ENCODE assay signal across 20 cellular contexts in genomic region chr1:3657096-3657475, GRCh38. TPM values are rescaled to one million over a fixed set of nuclear protein-coding genes. Genes with fewer than 3 reads are reported as not detected.
DNase-seq lines count a peak whose midpoint lies in the region; ATAC-seq and TF ChIP-seq lines count a peak whose summit lies in the region.
"Had no signal": no experiment of that assay in that cellular context is flagged by ENCODE, and none has a peak within 500 bp of the region (broad histone marks: within the 10 kb centered on the region; RNA-seq: fewer than 3 reads in every experiment).

No MANE protein-coding gene starts in this region.

- no peaks in the 10 kb centered on the region for H3K36me3 Mint-ChIP-seq in natural killer cell treated with Interleukin-12 subunit alpha and Interleukin-12 subunit beta and Interleukin-15 and Interleukin-18, amount 100 ng/mL, for 72 hours
- H3K36me3 Mint-ChIP-seq in natural killer cell (no peaks in the 10 kb centered on the region), T-helper 17 cell (ENCODE audit: low read depth) (no peaks in the 10 kb centered on the region)

- H3K9me3 Mint-ChIP-seq in natural killer cell treated with Interleukin-12 subunit alpha and Interleukin-12 subunit beta and Interleukin-15 and Interleukin-18, amount 100 ng/mL, for 72 hours: no peaks in the 10 kb centered on the region
- no peaks in the 10 kb centered on the region for H3K9me3 Mint-ChIP-seq in natural killer cell
- H3K9me3 Mint-ChIP-seq: CD4-positive, alpha-beta T cell had no signal

- no peaks in the 10 kb centered on the region for H3K9me3 ChIP-seq in T-helper 17 cell (ENCODE audit: control insufficient read depth, low read length, poor library complexity, severe bottlenecking)
- H3K9me3 ChIP-seq: colonic mucosa, MG63, upper lobe of left lung had no signal

- H3K27me3 Mint-ChIP-seq in natural killer cell treated with Interleukin-12 subunit alpha and Interleukin-12 subunit beta and Interleukin-15 and Interleukin-18, amount 100 ng/mL, for 72 hours: peaks cover 29 to 42% of the 10 kb centered on the region in 2 donors
- peaks cover 33 to 53% of the 10 kb centered on the region in 2 donors for H3K27me3 Mint-ChIP-seq in natural killer cell (ENCODE audit: low read depth in 2 of 2)
- H3K27me3 Mint-ChIP-seq in T-helper 17 cell: peaks cover 68% of the 10 kb centered on the region

- ATAC-seq in natural killer cell treated with Interleukin-12 subunit alpha and Interleukin-12 subunit beta and Interleukin-15 and Interleukin-18, amount 100 ng/mL, for 72 hours: no peak
- no peak for ATAC-seq in natural killer cell
- ATAC-seq in GM21723 (IDR thresholded peaks at IDR 0.05; ENCODE audit: unreplicated experiment): peak; percentile 3
- peak; percentile 18 for ATAC-seq in HG03571 (IDR thresholded peaks at IDR 0.05; ENCODE audit: unreplicated experiment)
- no peak for ATAC-seq in T-helper 17 cell
- ATAC-seq: foreskin keratinocyte, left lobe of liver had no signal

- TF ChIP-seq CTCF in natural killer cell (IDR thresholded peaks at IDR 0.05): no peak

- intact Hi-C loops in natural killer cell (cut with micrococcal nuclease): no loop called here

- peaks cover 0 to 5% of the 10 kb centered on the region in 2 donors for H3K4me1 Mint-ChIP-seq in natural killer cell treated with Interleukin-12 subunit alpha and Interleukin-12 subunit beta and Interleukin-15 and Interleukin-18, amount 100 ng/mL, for 72 hours (ENCODE audit: low read depth in 2 of 2)
- H3K4me1 Mint-ChIP-seq in natural killer cell: no peaks in the 10 kb centered on the region
- peaks cover 7% of the 10 kb centered on the region for H3K4me1 Mint-ChIP-seq in T-helper 17 cell

- no peak overlapping the region for H3K27ac Mint-ChIP-seq in natural killer cell treated with Interleukin-12 subunit alpha and Interleukin-12 subunit beta and Interleukin-15 and Interleukin-18, amount 100 ng/mL, for 72 hours
- H3K27ac Mint-ChIP-seq in natural killer cell (no peak overlapping the region), T-helper 17 cell (no peak overlapping the region)
- H3K27ac Mint-ChIP-seq: CD4-positive, alpha-beta T cell had no signal

- DNase-seq in natural killer cell treated with Interleukin-12 subunit alpha and Interleukin-12 subunit beta and Interleukin-15 and Interleukin-18, amount 100 ng/mL, for 72 hours (ENCODE audit: low spot score): no peak
- DNase-seq in natural killer cell (no peak), NCI-H187 treated with DMSO at 0.1 percent for 48 hours (lab: John Stamatoyannopoulos, UW) (no peak), UCSD-AML1 (lab: John Stamatoyannopoulos, UW; ENCODE audit: unreplicated experiment) (no peak), NCI-H526 treated with DMSO at 0.1 percent for 48 hours (lab: John Stamatoyannopoulos, UW) (no peak), T-helper 17 cell (no peak)
- DNase-seq: ACHN; activated CD8-positive, alpha-beta memory T cell treated with anti-CD3 and anti-CD28 coated beads, Interleukin-2, amount 50 U/mL, for 48 hours; activated naive CD4-positive, alpha-beta T cell; CD4-positive, alpha-beta T cell; colonic mucosa; DND-41; foreskin keratinocyte; MG63; NCI-H510A; T-helper 9 cell had no signal

- peak overlapping the region; percentile 55 for H3K4me3 Mint-ChIP-seq in natural killer cell treated with Interleukin-12 subunit alpha and Interleukin-12 subunit beta and Interleukin-15 and Interleukin-18, amount 100 ng/mL, for 72 hours
- H3K4me3 Mint-ChIP-seq in natural killer cell: no peak overlapping the region
- H3K4me3 Mint-ChIP-seq in T-helper 17 cell: no peak overlapping the region
- H3K4me3 Mint-ChIP-seq: CD4-positive, alpha-beta T cell had no signal

RNA-seq across cellular contexts. Expression of gene TP73, which starts 4.8 kb away (rescaled TPM):
- total RNA-seq in natural killer cell treated with Interleukin-12 subunit alpha and Interleukin-12 subunit beta and Interleukin-15 and Interleukin-18, amount 100 ng/mL, for 72 hours: 1 to 10 TPM; 1.5 to 5.7 TPM
- under 1 TPM; 0.28 to 0.50 (median 0.39) TPM for total RNA-seq in natural killer cell
- total RNA-seq in T-helper 17 cell: under 1 TPM in 1 of 2 donors, not detected in 1; 0.31 TPM
- total RNA-seq: CD4-positive, alpha-beta T cell had no signal

RNA-seq across cellular contexts. Expression of gene WRAP73, which starts 7.2 kb away (rescaled TPM):
- 10 to 100 TPM; 27.6 to 51.3 TPM for total RNA-seq in natural killer cell treated with Interleukin-12 subunit alpha and Interleukin-12 subunit beta and Interleukin-15 and Interleukin-18, amount 100 ng/mL, for 72 hours
- 10 to 100 TPM; 27.8 to 35.4 (median 30.1) TPM for total RNA-seq in natural killer cell
- total RNA-seq in T-helper 17 cell: 10 to 100 TPM; 24.8 to 25.9 TPM

RNA-seq across cellular contexts. Expression of gene TPRG1L, which starts 32.3 kb away (rescaled TPM):
- 10 to 100 TPM; 11.9 to 18.4 TPM for total RNA-seq in natural killer cell treated with Interleukin-12 subunit alpha and Interleukin-12 subunit beta and Interleukin-15 and Interleukin-18, amount 100 ng/mL, for 72 hours
- total RNA-seq in natural killer cell (10 to 100 TPM; 36.2 to 46.7 (median 37.9) TPM), T-helper 17 cell (10 to 100 TPM; 30.3 to 34.9 TPM)

RNA-seq across cellular contexts. Expression of gene MEGF6, which starts 45.8 kb away (rescaled TPM):
- 1 to 10 TPM in 1 of 2 donors, under 1 TPM in 1; 0.36 to 1.6 TPM for total RNA-seq in natural killer cell treated with Interleukin-12 subunit alpha and Interleukin-12 subunit beta and Interleukin-15 and Interleukin-18, amount 100 ng/mL, for 72 hours
- total RNA-seq in natural killer cell: 10 to 100 TPM in 1 of 3 donors, 1 to 10 TPM in 2; 3.1 to 15.6 (median 5.1) TPM
- total RNA-seq in T-helper 17 cell: 10 to 100 TPM; 63.1 to 63.8 TPM

Comparison
In these comparisons a context has a peak if more than half of its experiments do, and no peak if none do; other contexts are left out.
1. ATAC-seq: peak in GM21723 (single experiment) and HG03571 (single experiment); none in natural killer cell treated with Interleukin-12 subunit alpha and Interleukin-12 subunit beta and Interleukin-15 and Interleukin-18, amount 100 ng/mL, for 72 hours (0 of 2), natural killer cell (0 of 3) and T-helper 17 cell (single experiment).